In the genomic region with DNA sequence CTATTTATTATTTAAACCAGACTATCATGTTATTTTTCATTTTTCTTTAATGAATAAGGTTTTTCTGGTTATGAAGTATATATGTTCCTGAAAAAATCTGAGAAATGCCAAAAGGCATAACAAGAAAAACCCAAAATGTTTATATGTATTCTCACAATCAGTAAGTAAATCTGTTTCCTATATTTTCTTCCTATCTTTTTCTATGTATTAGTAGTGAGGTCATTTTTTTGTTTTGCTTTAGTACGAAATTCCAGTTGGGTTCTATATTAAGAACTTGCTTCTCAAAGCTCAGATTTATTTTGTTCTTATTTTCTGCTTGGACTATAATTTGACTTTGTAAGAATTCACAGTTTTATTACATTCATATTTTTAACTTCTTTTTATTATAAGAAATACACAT, we compare ENCODE assay signal across 28 cellular contexts.
"Had no signal": no experiment of that assay in that cellular context is flagged by ENCODE, and none has a peak within 500 bp of the region (broad histone marks: within the 10 kb centered on the region; RNA-seq: fewer than 3 reads in every experiment).

No MANE protein-coding gene starts in this region.

- ATAC-seq: foreskin keratinocyte, gastroesophageal sphincter, heart left ventricle, left cardiac atrium, left lung, mucosa of descending colon, sciatic nerve had no signal

- H3K9me3 ChIP-seq: esophagus muscularis mucosa, mucosa of descending colon, prostate gland, testis, tibial artery had no signal

- H3K27ac Mint-ChIP-seq: endodermal cell, mesothelial cell of epicardium, nephron, type B pancreatic cell had no signal

- DNase-seq: effector CD8-positive, alpha-beta T cell; endodermal cell; foreskin keratinocyte; heart left ventricle; left cardiac atrium; left lung; mesenchymal stem cell; mucosa of descending colon; naive B cell; nucleus accumbens; stimulated activated CD4-positive, alpha-beta T cell treated with anti-CD3 and anti-CD28 coated beads, Interleukin-12 subunit alpha, Interleukin-12 subunit beta, amount 100 ng/mL, for 4 hours; stimulated activated CD4-positive, alpha-beta T cell treated with anti-CD3 and anti-CD28 coated beads, Interleukin-1b, Interleukin-23, amount 100 ng/mL, for 48 hours; stimulated activated CD4-positive, alpha-beta T cell treated with anti-CD3 and anti-CD28 coated beads, Interleukin-4, amount 100 ng/mL, for 1 hour; stimulated activated CD8-positive, alpha-beta memory T cell treated with anti-CD3 and anti-CD28 coated beads, Interleukin-4, amount 100 ng/mL, for 48 hours; stimulated activated naive CD4-positive, alpha-beta T cell treated with Interleukin-2 at 50 U/mL for 16 hours; substantia nigra; testis; tibial artery had no signal

- H3K9me3 Mint-ChIP-seq: endodermal cell, mesothelial cell of epicardium, nephron, type B pancreatic cell had no signal

- H3K36me3 ChIP-seq: esophagus muscularis mucosa, gastroesophageal sphincter, heart left ventricle, left lung, prostate gland, right atrium auricular region, tibial artery had no signal

- H3K4me1 ChIP-seq: foreskin keratinocyte, prostate gland, testis had no signal

- H3K36me3 Mint-ChIP-seq: mesothelial cell of epicardium, type B pancreatic cell had no signal

- H3K4me3 ChIP-seq: esophagus muscularis mucosa, gastroesophageal sphincter, heart left ventricle, hepatocyte, left lung, mucosa of descending colon, prostate gland, right atrium auricular region, smooth muscle cell, testis, tibial artery had no signal

- H3K4me3 Mint-ChIP-seq: endodermal cell, mesothelial cell of epicardium, nephron, type B pancreatic cell had no signal

- H3K27ac ChIP-seq: esophagus muscularis mucosa, foreskin keratinocyte, gastroesophageal sphincter, heart left ventricle, hepatocyte, left lung, prostate gland, right atrium auricular region, testis, tibial artery had no signal
